ENCODE assay signal across 8 cellular contexts in genomic region chr20:44217342-44218092, GRCh38.
DNase-seq lines count a peak whose midpoint lies in the region; ATAC-seq and TF ChIP-seq lines count a peak whose summit lies in the region.

No MANE protein-coding gene starts in this region.

- TF ChIP-seq CTCF in GM10248 (IDR thresholded peaks at IDR 0.05; ENCODE audit: control extremely low read depth, extremely low read depth, low read depth, missing control alignments), result peak; percentile 91
- peak; percentile 96 for TF ChIP-seq CTCF in astrocyte of the cerebellum (IDR thresholded peaks at IDR 0.05; ENCODE audit: low read depth, low read length, missing control alignments)

- DNase-seq in GM10248 (ENCODE audit: extremely low spot score) (peak; percentile 44), NCI-H128 (lab: John Stamatoyannopoulos, UW; ENCODE audit: unreplicated experiment) (peak; percentile 62), T-helper 22 cell (ENCODE audit: low read depth) (peak; percentile 49), astrocyte of the cerebellum (ENCODE audit: low read depth) (peak; percentile 48), hypothalamus (lab: John Stamatoyannopoulos, UW) (peak in 36 of 51 donors; percentile 1 to 67 (median 21)), smooth muscle cell of the brain vasculature (ENCODE audit: low read depth, low spot score) (peak; percentile 37)

- ATAC-seq in GM18873 (IDR thresholded peaks at IDR 0.05; ENCODE audit: low FRiP score, unreplicated experiment), result no peak
- ATAC-seq in GM21737 (IDR thresholded peaks at IDR 0.05; ENCODE audit: unreplicated experiment), result no peak

- in situ Hi-C loops in astrocyte of the cerebellum (cut with HindIII; ENCODE audit: low sequenced_read_pairs), result no loop called here

- CTCF ChIA-PET in GM10248 (lab: Yijun Ruan, JAX), result interaction anchor here (0.6 to 14.5 kb wide), 53 partner anchors 8 to 649 kb away, joined by 3 to 371 read pairs (median 6); partner anchors contain the start of genes ADA, FITM2 and GDAP1L1

- H3K4me3 ChIP-seq in astrocyte of the cerebellum (ENCODE audit: low read depth, low read length), result no peak overlapping the region

- POLR2A ChIA-PET in GM10248 (lab: Yijun Ruan, JAX), result no interaction called here
